In the genomic region with DNA sequence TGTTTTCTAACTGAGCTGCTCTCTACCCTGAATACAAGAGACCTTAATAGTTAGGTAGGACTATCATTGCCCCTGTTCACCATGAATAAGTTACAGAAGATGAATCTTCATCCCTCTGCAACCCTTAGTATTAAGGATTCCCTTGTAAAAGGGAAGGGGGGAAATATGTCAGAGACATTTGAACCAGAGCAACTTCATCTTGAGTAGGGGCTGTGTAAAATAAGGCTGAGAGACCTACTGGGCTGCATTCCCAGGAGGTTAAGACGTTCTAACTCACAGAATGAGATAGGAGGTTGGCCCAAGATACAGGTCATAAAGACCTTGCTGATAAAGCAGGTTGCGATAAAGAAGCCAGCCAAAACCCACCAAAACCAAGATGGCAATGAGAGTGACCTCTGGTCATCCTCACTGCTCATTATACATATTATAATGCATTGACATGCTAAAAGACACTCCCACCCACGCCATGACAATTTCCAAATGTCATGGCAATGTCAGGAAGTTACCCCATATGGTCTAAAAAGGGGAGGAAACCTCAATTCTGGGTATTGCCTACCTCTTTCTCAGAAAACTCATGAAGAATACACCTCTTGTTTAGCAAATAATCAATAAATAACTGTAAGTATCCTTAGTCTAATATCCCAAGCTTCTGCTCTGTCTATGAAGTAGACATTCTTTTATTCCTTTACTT, we compare ENCODE assay signal across 33 cellular contexts. TPM values are rescaled to one million over a fixed set of nuclear protein-coding genes. Genes with fewer than 3 reads are reported as not detected.
"Had no signal": no experiment of that assay in that cellular context is flagged by ENCODE, and none has a peak within 500 bp of the region (broad histone marks: within the 10 kb centered on the region; RNA-seq: fewer than 3 reads in every experiment).

No MANE protein-coding gene starts in this region.

- H3K36me3 Mint-ChIP-seq: mesothelial cell of epicardium had no signal

- H3K36me3 ChIP-seq: colonic mucosa, esophagus squamous epithelium, gastrocnemius medialis, heart right ventricle, lower lobe of right lung had no signal

- H3K27ac Mint-ChIP-seq: dendritic cell treated with granulocyte-macrophage colony-stimulating factor and Interleukin-4, amounts not matched to agents 40 ng/mL and 50 ng/mL, for 4 days; endodermal cell; mesothelial cell of epicardium had no signal

- H3K27me3 Mint-ChIP-seq: effector memory CD8-positive, alpha-beta T cell had no signal

- FAIRE-seq: kidney had no signal

- ATAC-seq: effector memory CD8-positive, alpha-beta T cell; esophagus mucosa; gastrocnemius medialis; heart right ventricle; left colon; left lobe of liver; left ventricle myocardium superior; lower lobe of right lung; mucosa of descending colon had no signal

- DNase-seq: colonic mucosa; cortex of kidney; effector CD8-positive, alpha-beta T cell; effector memory CD8-positive, alpha-beta T cell; endodermal cell; esophagus squamous epithelium; foreskin fibroblast; foreskin melanocyte; gastrocnemius medialis; glutamatergic neuron; head of caudate nucleus; heart right ventricle; hippocampal formation; islet precursor cell; kidney; kidney glomerular epithelial cell; left colon; left ventricle myocardium superior; lower lobe of right lung; mesenchymal stem cell; mucosa of descending colon had no signal

- H3K4me3 Mint-ChIP-seq: dendritic cell treated with granulocyte-macrophage colony-stimulating factor and Interleukin-4, amounts not matched to agents 40 ng/mL and 50 ng/mL, for 4 days; endodermal cell; mesothelial cell of epicardium had no signal

- H3K4me1 ChIP-seq: colonic mucosa, esophagus squamous epithelium, gastrocnemius medialis, heart right ventricle, lower lobe of right lung had no signal

- H3K27me3 ChIP-seq: colonic mucosa, esophagus squamous epithelium, gastrocnemius medialis had no signal

- H3K4me1 Mint-ChIP-seq: endodermal cell had no signal

- H3K4me3 ChIP-seq: colonic mucosa, esophagus squamous epithelium, gastrocnemius medialis, heart right ventricle, lower lobe of right lung, mucosa of descending colon had no signal

- H3K9me3 ChIP-seq: colonic mucosa, esophagus squamous epithelium, gastrocnemius medialis, heart right ventricle, lower lobe of right lung, mucosa of descending colon had no signal

- H3K27ac ChIP-seq: colonic mucosa, epithelial cell of prostate, esophagus squamous epithelium, gastrocnemius medialis, heart right ventricle, lower lobe of right lung had no signal

- H3K9me3 Mint-ChIP-seq: dendritic cell treated with granulocyte-macrophage colony-stimulating factor and Interleukin-4, amounts not matched to agents 40 ng/mL and 50 ng/mL, for 4 days; effector memory CD8-positive, alpha-beta T cell had no signal

RNA-seq across cellular contexts. Expression of a gene that starts 19.5 kb away (rescaled TPM):
- total RNA-seq: chondrocyte, colonic mucosa, dermis microvascular lymphatic vessel endothelial cell, gastrocnemius medialis, glomerular endothelial cell, heart right ventricle, kidney, left colon, left lobe of liver, left ventricle myocardium superior, lower leg skin, lower lobe of right lung, lung microvascular endothelial cell, mesenteric fat pad, mesothelial cell of epicardium, mucosa of descending colon, myocyte had no signal
